Comparison of ENCODE assay signal across 1 cellular context in the genomic region with DNA sequence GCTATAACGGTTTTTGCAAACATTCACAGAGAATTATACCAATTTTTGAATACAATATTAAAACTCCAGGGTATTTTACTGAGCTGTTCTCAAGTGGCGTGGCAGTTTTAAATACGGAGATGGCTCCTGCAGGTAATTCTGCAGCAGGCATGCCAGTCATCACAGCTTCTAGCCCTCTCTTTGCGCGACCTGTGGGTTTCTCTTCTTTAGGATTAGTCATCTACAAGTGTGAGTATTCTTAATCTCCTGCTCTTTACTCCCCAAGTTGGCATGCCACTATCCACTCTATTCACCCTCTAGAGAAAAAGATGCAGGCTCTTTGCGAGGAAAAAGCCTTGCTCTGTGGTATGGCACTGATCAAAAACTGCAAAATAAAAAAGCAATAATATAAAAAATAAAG.
TF ChIP-seq lines count a peak whose summit lies in the region.

No MANE protein-coding gene starts in this region.

TF ChIP-seq in HepG2, 621 proteins besides CTCF, POLR2A, EP300 and RAD21 (continued from another document):
- TF ChIP-seq CBX2 (IDR thresholded peaks at IDR 0.05; ENCODE audit: low read depth, low read length) (no peak), CBX2 (CRISPR knock-in tag; IDR thresholded peaks at IDR 0.05; ENCODE audit: low read depth) (no peak), ZNF484 (CRISPR knock-in tag; IDR thresholded peaks at IDR 0.05; ENCODE audit: borderline replicate concordance, low read depth) (no peak), STAG1 (CRISPR knock-in tag; IDR thresholded peaks at IDR 0.05) (no peak), BRF2 (CRISPR knock-in tag; IDR thresholded peaks at IDR 0.05) (no peak), ARHGAP35 (CRISPR knock-in tag; IDR thresholded peaks at IDR 0.05; ENCODE audit: borderline replicate concordance) (no peak), CENPBD1 (CRISPR knock-in tag; IDR thresholded peaks at IDR 0.05; ENCODE audit: borderline replicate concordance, low read depth) (no peak)
- TF ChIP-seq, protein P1, sequence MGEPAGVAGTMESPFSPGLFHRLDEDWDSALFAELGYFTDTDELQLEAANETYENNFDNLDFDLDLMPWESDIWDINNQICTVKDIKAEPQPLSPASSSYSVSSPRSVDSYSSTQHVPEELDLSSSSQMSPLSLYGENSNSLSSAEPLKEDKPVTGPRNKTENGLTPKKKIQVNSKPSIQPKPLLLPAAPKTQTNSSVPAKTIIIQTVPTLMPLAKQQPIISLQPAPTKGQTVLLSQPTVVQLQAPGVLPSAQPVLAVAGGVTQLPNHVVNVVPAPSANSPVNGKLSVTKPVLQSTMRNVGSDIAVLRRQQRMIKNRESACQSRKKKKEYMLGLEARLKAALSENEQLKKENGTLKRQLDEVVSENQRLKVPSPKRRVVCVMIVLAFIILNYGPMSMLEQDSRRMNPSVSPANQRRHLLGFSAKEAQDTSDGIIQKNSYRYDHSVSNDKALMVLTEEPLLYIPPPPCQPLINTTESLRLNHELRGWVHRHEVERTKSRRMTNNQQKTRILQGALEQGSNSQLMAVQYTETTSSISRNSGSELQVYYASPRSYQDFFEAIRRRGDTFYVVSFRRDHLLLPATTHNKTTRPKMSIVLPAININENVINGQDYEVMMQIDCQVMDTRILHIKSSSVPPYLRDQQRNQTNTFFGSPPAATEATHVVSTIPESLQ (CRISPR knock-in tag; conservative IDR thresholded peaks at IDR 0.05) = no peak
